ENCODE assay signal across 8 cellular contexts in genomic region chr10:62038609-62039190, GRCh38.
A peak's percentile ranks its signal among the peaks of the same experiment; 100 is the strongest.
DNase-seq lines count a peak whose midpoint lies in the region; ATAC-seq lines count a peak whose summit lies in the region.

No MANE protein-coding gene starts in this region.

- H3K27ac Mint-ChIP-seq in activated CD4-positive, alpha-beta memory T cell treated with anti-CD3 and anti-CD28 coated beads for 36 hours, result peak overlapping the region; percentile 84

- H3K9ac ChIP-seq in mesendoderm (ENCODE audit: low read length), result no peak overlapping the region

- no peak overlapping the region for H3K4me2 ChIP-seq in mesendoderm (ENCODE audit: low read length)

- H3K27me3 ChIP-seq in mesendoderm (ENCODE audit: insufficient read depth, low read length, poor library complexity), result no peaks in the 10 kb centered on the region

- no peaks in the 10 kb centered on the region for H3K36me3 ChIP-seq in mesendoderm (ENCODE audit: control insufficient read depth, insufficient read depth, low read length)

- no peak overlapping the region for H2BK15ac ChIP-seq in mesendoderm (replicated peaks; ENCODE audit: low read depth)

- H2BK5ac ChIP-seq in mesendoderm (ENCODE audit: low read length), result no peak overlapping the region

- no peaks in the 10 kb centered on the region for H3K9me3 Mint-ChIP-seq in activated CD4-positive, alpha-beta memory T cell treated with anti-CD3 and anti-CD28 coated beads for 36 hours

- H3K4me1 ChIP-seq in mesendoderm (ENCODE audit: control insufficient read depth, low read depth, low read length), result peaks cover 6% of the 10 kb centered on the region

- peak overlapping the region; percentile 47 for H3K4me3 Mint-ChIP-seq in activated CD4-positive, alpha-beta memory T cell treated with anti-CD3 and anti-CD28 coated beads for 36 hours

- no peak overlapping the region for H3K23ac ChIP-seq in mesendoderm (ENCODE audit: low read length)

- intact Hi-C loops in activated CD4-positive, alpha-beta memory T cell treated with anti-CD3 and anti-CD28 coated beads for 36 hours (cut with micrococcal nuclease), result loop anchor here (1.0 kb wide), 1 partner anchor 207 kb away; no protein-coding TSS in a partner anchor

- H3K4ac ChIP-seq in mesendoderm (ENCODE audit: low read depth, low read length), result no peak overlapping the region

- no peaks in the 10 kb centered on the region for H3K27me3 Mint-ChIP-seq in activated CD4-positive, alpha-beta memory T cell treated with anti-CD3 and anti-CD28 coated beads for 36 hours

- peaks cover 22% of the 10 kb centered on the region for H3K36me3 Mint-ChIP-seq in activated CD4-positive, alpha-beta memory T cell treated with anti-CD3 and anti-CD28 coated beads for 36 hours

- ATAC-seq in HG03135 (IDR thresholded peaks at IDR 0.05; ENCODE audit: unreplicated experiment), result peak; percentile 61

- H3K79me2 ChIP-seq in mesendoderm (ENCODE audit: control insufficient read depth, insufficient read depth, low read length), result no peaks in the 10 kb centered on the region

- H3K4me1 Mint-ChIP-seq in activated CD4-positive, alpha-beta memory T cell treated with anti-CD3 and anti-CD28 coated beads for 36 hours (ENCODE audit: low read depth), result peaks cover 81% of the 10 kb centered on the region

- H2BK120ac ChIP-seq in mesendoderm (ENCODE audit: low read depth, low read length), result no peak overlapping the region

- H4K5ac ChIP-seq in mesendoderm (ENCODE audit: low read length), result no peak overlapping the region

- H2AK5ac ChIP-seq in mesendoderm (ENCODE audit: low read length), result no peak overlapping the region

- CTCF ChIA-PET in activated CD4-positive, alpha-beta memory T cell treated with anti-CD3 and anti-CD28 coated beads for 36 hours (lab: Charles Lee), result interaction anchor here (0.7 to 8.8 kb wide), 35 partner anchors 8 to 387 kb away, joined by 3 to 94 read pairs (median 5); partner anchors contain the start of gene RTKN2

- no peaks in the 10 kb centered on the region for H3K79me1 ChIP-seq in mesendoderm (ENCODE audit: low read length)

- no peak overlapping the region for H3K27ac ChIP-seq in mesendoderm (ENCODE audit: low read depth, low read length)

- H4K8ac ChIP-seq in mesendoderm (ENCODE audit: low read depth, low read length), result no peak overlapping the region

- DNase-seq in SIG-M5 treated with dmso at 0.1 percent for 504 hours (lab: John Stamatoyannopoulos, UW; ENCODE audit: unreplicated experiment) (peak; percentile 57), SIG-M5 (lab: John Stamatoyannopoulos, UW) (no peak), NCI-H510A treated with DMSO at 0.1 percent for 48 hours (lab: John Stamatoyannopoulos, UW) (peak; percentile 53), mesendoderm (peak; percentile 77)
- peak; percentile 85 for DNase-seq in activated CD4-positive, alpha-beta memory T cell treated with anti-CD3 and anti-CD28 coated beads for 36 hours
- DNase-seq in effector CD4-positive, alpha-beta T cell, result peak; percentile 71
- DNase-seq in stimulated activated CD8-positive, alpha-beta memory T cell treated with anti-CD3 and anti-CD28 coated beads, Interleukin-15, amount 100 ng/mL, for 48 hours (ENCODE audit: low read depth in 2 of 2), result peak; percentile 50 to 56

- WGBS in mesendoderm (ENCODE audit: extremely low coverage, insufficient coverage, low lambda C conversion rate), result no CpG with 5 or more reads among the region's 9 CpGs

- no peak overlapping the region for H3K18ac ChIP-seq in mesendoderm (ENCODE audit: low read length)

- no peak overlapping the region for H3K4me3 ChIP-seq in mesendoderm (ENCODE audit: low read length)

- POLR2A ChIA-PET in activated CD4-positive, alpha-beta memory T cell treated with anti-CD3 and anti-CD28 coated beads for 36 hours (lab: Charles Lee), result interaction anchor here (0.8 to 8.1 kb wide), 9 partner anchors 10 to 206 kb away, joined by 3 to 87 read pairs (median 5); no protein-coding TSS in a partner anchor

- H3K56ac ChIP-seq in mesendoderm (ENCODE audit: low read length), result no peak overlapping the region
